In the genomic region with DNA sequence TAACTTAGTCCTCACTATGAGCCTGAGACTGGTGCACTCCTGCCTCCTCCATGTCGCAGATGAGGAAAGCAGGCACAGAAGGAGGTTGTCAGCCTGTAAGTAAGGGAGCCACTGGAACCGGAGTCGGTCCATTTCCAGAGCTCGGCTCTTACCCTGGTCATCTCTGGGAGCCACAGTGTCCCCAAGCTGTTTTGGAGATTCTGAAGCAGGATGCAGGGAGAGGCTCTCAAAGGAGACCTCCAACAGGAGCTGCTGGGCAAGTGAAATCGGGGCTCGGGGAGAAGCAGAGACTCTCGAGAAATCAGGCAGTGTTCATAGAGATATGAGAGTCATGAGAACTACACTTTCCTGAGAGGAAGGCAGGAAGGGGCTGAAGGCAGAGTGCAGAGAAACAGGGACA, we compare ENCODE assay signal across 23 cellular contexts. TPM values are rescaled to one million over a fixed set of nuclear protein-coding genes. Genes with fewer than 3 reads are reported as not detected.
DNase-seq lines count a peak whose midpoint lies in the region; ATAC-seq, FAIRE-seq and TF ChIP-seq lines count a peak whose summit lies in the region.
"Had no signal": no experiment of that assay in that cellular context is flagged by ENCODE, and none has a peak within 500 bp of the region (broad histone marks: within the 10 kb centered on the region; RNA-seq: fewer than 3 reads in every experiment).

No MANE protein-coding gene starts in this region.

- peaks cover 25% of the 10 kb centered on the region for H3K27me3 Mint-ChIP-seq in stimulated activated naive CD8-positive, alpha-beta T cell treated with anti-CD3 and anti-CD28 coated beads, Interleukin-15, amount 100 ng/mL, for 72 hours
- H3K27me3 Mint-ChIP-seq in type B pancreatic cell: peaks cover 19% of the 10 kb centered on the region

- POLR2A ChIA-PET in GM12878 (lab: Charles Lee): no interaction called here

- no peak for DNase-seq in stimulated activated naive CD8-positive, alpha-beta T cell treated with anti-CD3 and anti-CD28 coated beads, Interleukin-15, amount 100 ng/mL, for 72 hours
- DNase-seq in stimulated activated naive CD8-positive, alpha-beta T cell treated with anti-CD3 and anti-CD28 coated beads, Interleukin-15, Interleukin-2, amounts not matched to agents 100 U/mL and 50 U/mL, for 24 hours: no peak
- no peak for DNase-seq in GM12878 (ENCODE audit: low read depth, low spot score)
- peak; percentile 27 for DNase-seq in type B pancreatic cell (ENCODE audit: extremely low spot score, unreplicated experiment)
- no peak for DNase-seq in H4 (ENCODE audit: low spot score)
- DNase-seq in MV-4-11 (lab: John Stamatoyannopoulos, UW): no peak
- DNase-seq: effector CD4-positive, alpha-beta T cell; foreskin fibroblast; MG63; NCI-H146; NCI-H526 treated with DMSO at 0.1 percent for 48 hours; testis had no signal

- in situ Hi-C loops in GM12878 (cut with MboI): no loop called here

- no peak for TF ChIP-seq EP300 in GM12878 (IDR thresholded peaks at IDR 0.05; ENCODE audit: borderline replicate concordance in 1 of 2, control insufficient read depth in 1 of 2, low read depth in 2 of 2, low read length in 2 of 2)

- no peak for FAIRE-seq in GM12878 (lab: Jason Lieb, UNC)
- FAIRE-seq: H54 had no signal

- peak; percentile 3 for ATAC-seq in stimulated activated naive CD8-positive, alpha-beta T cell treated with anti-CD3 and anti-CD28 coated beads, Interleukin-15, amount 100 ng/mL, for 72 hours
- no peak for ATAC-seq in stimulated activated naive CD8-positive, alpha-beta T cell treated with anti-CD3 and anti-CD28 coated beads, Interleukin-15, Interleukin-2, amounts not matched to agents 100 U/mL and 50 U/mL, for 24 hours
- ATAC-seq in HG03432 (IDR thresholded peaks at IDR 0.05; ENCODE audit: unreplicated experiment) (peak; percentile 12), GM12878 (peak; percentile 49), GM19397 (IDR thresholded peaks at IDR 0.05; ENCODE audit: unreplicated experiment) (no peak)

- no peak overlapping the region; the same call in 1 of the 2 replicates for H2AFZ ChIP-seq in GM12878 (ENCODE audit: control insufficient read depth, low read depth, low read length)

- peak overlapping the region; percentile 10; the same call in 1 of the 2 replicates for H3K4me2 ChIP-seq in GM12878 (ENCODE audit: control insufficient read depth, insufficient read depth)
- H3K4me2 ChIP-seq: SK-N-SH had no signal

- H3K9ac ChIP-seq in GM12878 (ENCODE audit: control insufficient read depth, insufficient read depth, low read length): no peak overlapping the region
- H3K9ac ChIP-seq: SK-N-SH had no signal

- RAD21 ChIA-PET in GM12878 (lab: Charles Lee; ENCODE audit: unreplicated experiment): no interaction called here

- H3K36me3 Mint-ChIP-seq in type B pancreatic cell: no peaks in the 10 kb centered on the region
- H3K36me3 Mint-ChIP-seq: activated naive CD8-positive, alpha-beta T cell; CD14-positive monocyte had no signal

- SMC1A ChIA-PET in GM12878 (lab: Charles Lee; ENCODE audit: uncharacterized antibody, unreplicated experiment): interaction anchor here (1.0 to 2.1 kb wide), 7 partner anchors 9 to 30 kb away, joined by 3 to 7 read pairs (median 3); no protein-coding TSS in a partner anchor

- H3K9me3 ChIP-seq in GM12878 (replicated peaks; ENCODE audit: control insufficient read depth, insufficient read depth, low read length): no peaks in the 10 kb centered on the region; the same call in 2 of the 3 replicates
- H3K9me3 ChIP-seq: MG63, SK-N-SH, testis had no signal

- no peaks in the 10 kb centered on the region for H4K20me1 ChIP-seq in GM12878 (ENCODE audit: control insufficient read depth, insufficient read depth)

- BruUV-seq in GM12878 (replicated peaks; lab: Mats Ljungman, UMichigan): no TSS peak

- no peak overlapping the region for H3K4me3 ChIP-seq in GM12878
- H3K4me3 ChIP-seq: MG63, testis had no signal

- H3K27ac ChIP-seq in GM12878 (ENCODE audit: control insufficient read depth, insufficient read depth): no peak overlapping the region
- H3K27ac ChIP-seq: testis had no signal

- intact Hi-C loops in GM12878 (cut with micrococcal nuclease; ENCODE audit: unreplicated experiment): no loop called here

- TF ChIP-seq CTCF in GM12878 (IDR thresholded peaks at IDR 0.05 in 2 of 3, conservative IDR thresholded peaks at IDR 0.05 in 1 of 3; ENCODE audit: control insufficient read depth in 2 of 3, extremely low read depth in 1 of 3, insufficient read depth in 1 of 3, low read depth in 3 of 3, low read length in 3 of 3) (no peak), type B pancreatic cell (conservative IDR thresholded peaks at IDR 0.05) (no peak)

- no peaks in the 10 kb centered on the region for H3K27me3 ChIP-seq in GM12878 (replicated peaks in 1 of 2; ENCODE audit: control insufficient read depth in 2 of 2, insufficient read depth in 2 of 2, low read length in 1 of 2)
- H3K27me3 ChIP-seq: MG63, testis had no signal

- CTCF ChIA-PET in GM12878 (lab: Yijun Ruan, JAX): interaction anchor here (0.8 to 1.1 kb wide), 2 partner anchors 76 to 102 kb away, joined by 3 read pairs; no protein-coding TSS in a partner anchor

- H3K27ac Mint-ChIP-seq in stimulated activated naive CD8-positive, alpha-beta T cell treated with anti-CD3 and anti-CD28 coated beads, Interleukin-15, amount 100 ng/mL, for 72 hours: peak overlapping the region; percentile 65 to 79
- H3K27ac Mint-ChIP-seq in type B pancreatic cell: no peak overlapping the region
- H3K27ac Mint-ChIP-seq: activated naive CD8-positive, alpha-beta T cell had no signal

- no peak for TF ChIP-seq POLR2A in GM12878 (IDR thresholded peaks at IDR 0.05; ENCODE audit: low read depth, low read length)

- H3K36me3 ChIP-seq in GM12878 (ENCODE audit: control insufficient read depth in 2 of 2, insufficient read depth in 2 of 2, low read length in 1 of 2): no peaks in the 10 kb centered on the region
- H3K36me3 ChIP-seq: MG63 had no signal

- TF ChIP-seq RAD21 in GM12878 (IDR thresholded peaks at IDR 0.05; ENCODE audit: insufficient read depth, low read depth, low read length): no peak

- peak overlapping the region; percentile 26 to 70 for H3K4me3 Mint-ChIP-seq in stimulated activated naive CD8-positive, alpha-beta T cell treated with anti-CD3 and anti-CD28 coated beads, Interleukin-15, amount 100 ng/mL, for 72 hours
- no peak overlapping the region for H3K4me3 Mint-ChIP-seq in type B pancreatic cell
- H3K4me3 Mint-ChIP-seq: activated naive CD8-positive, alpha-beta T cell had no signal

- H3K79me2 ChIP-seq in GM12878 (ENCODE audit: control insufficient read depth, insufficient read depth, low read length): no peaks in the 10 kb centered on the region

- H3K9me3 Mint-ChIP-seq in stimulated activated naive CD8-positive, alpha-beta T cell treated with anti-CD3 and anti-CD28 coated beads, Interleukin-15, amount 100 ng/mL, for 72 hours: no peaks in the 10 kb centered on the region
- no peaks in the 10 kb centered on the region for H3K9me3 Mint-ChIP-seq in type B pancreatic cell

- 35% methylated on average over 7 of the region's 7 CpGs for WGBS in GM12878 (ENCODE audit: insufficient coverage, insufficient replicate concordance, low lambda C conversion rate, missing lambda C conversion rate)

- H3K4me1 ChIP-seq in GM12878 (ENCODE audit: control insufficient read depth, insufficient read depth, low read length): peaks cover 12% of the 10 kb centered on the region

- H3K4me1 Mint-ChIP-seq in stimulated activated naive CD8-positive, alpha-beta T cell treated with anti-CD3 and anti-CD28 coated beads, Interleukin-15, amount 100 ng/mL, for 72 hours: peaks cover 28% of the 10 kb centered on the region
- H3K4me1 Mint-ChIP-seq in type B pancreatic cell (ENCODE audit: unreplicated experiment): peaks cover 9% of the 10 kb centered on the region

TF ChIP-seq in GM12878, 131 proteins besides CTCF, POLR2A, EP300 and RAD21 (continues in another document):
- TF ChIP-seq ATF7 (IDR thresholded peaks at IDR 0.05; ENCODE audit: low read depth): no peak

RNA-seq across cellular contexts. Expression of gene VSTM4, which starts 39.0 kb away (rescaled TPM):
- 0.04 TPM in 1 of 2 replicates, not detected in the other for total RNA-seq in GM12878 (2013; cell fraction: nucleolus; rRNA removed)
- not detected in 2 replicates for total RNA-seq in GM12878 (2014; rRNA removed)
- total RNA-seq in GM12878 (2014; rRNA removed; fragmentation: Illumina TruSeq; extraction: Trizol): not detected in 2 replicates
- total RNA-seq in GM12878 (2021): 0.08 TPM in 1 of 2 replicates, not detected in the other
- not detected for polyA plus RNA-seq in GM12878 (2011; ENCODE audit: low read depth)
- polyA plus RNA-seq in GM12878 (2011; rRNA removed): 0.14 TPM in 2 replicates
- polyA plus RNA-seq in GM12878 (2011; cell fraction: cytosol; rRNA removed): 0.06 and 0.08 TPM in 2 replicates
- polyA plus RNA-seq in GM12878 (2011; cell fraction: nucleus; rRNA removed): 0.03 and 0.09 TPM in 2 replicates
- polyA plus RNA-seq in GM12878 (2012): not detected in 2 replicates
- 0.01 TPM in 1 of 2 replicates, not detected in the other for polyA plus RNA-seq in GM12878 (2014; fragmentation: Illumina TruSeq; extraction: Trizol)
- polyA plus RNA-seq in GM12878 (2014; fragmentation: Nextera tagmentation; extraction: Ambion mirVana): under 1 TPM in 1 of 2 experiments, not detected in 1; 0.02 TPM
- not detected in 2 replicates for polyA plus RNA-seq in GM12878 (2014; rRNA removed)
- polyA plus RNA-seq in GM12878 (2016; fragmentation: Nextera tagmentation; extraction: Ambion mirVana): not detected
- polyA minus RNA-seq in GM12878 (2011; rRNA and poly(A)+ RNA removed): 0.15 TPM in 1 of 2 replicates, not detected in the other
- not detected in 2 replicates for polyA minus RNA-seq in GM12878 (2011; cell fraction: cytosol; rRNA and poly(A)+ RNA removed)
- 0.24 and 0.57 TPM in 2 replicates for polyA minus RNA-seq in GM12878 (2011; cell fraction: nucleus; rRNA and poly(A)+ RNA removed)
- total RNA-seq in type B pancreatic cell (ENCODE audit: low replicate concordance): 0.12 and 2.6 TPM in 2 replicates
- 0.23 and 0.29 TPM in 2 replicates for total RNA-seq in H4 (2014; rRNA removed; shearing (Covaris generic))
- polyA plus RNA-seq: CD14-positive monocyte had no signal

RNA-seq across cellular contexts. Expression of gene FAM170B, which starts 57.5 kb away (rescaled TPM):
- total RNA-seq in GM12878 (2013; cell fraction: nucleolus; rRNA removed): not detected in 2 replicates
- total RNA-seq in GM12878 (2014; rRNA removed) (not detected in 2 replicates), GM12878 (2014; rRNA removed; fragmentation: Illumina TruSeq; extraction: Trizol) (not detected in 2 replicates), GM12878 (2021) (not detected in 2 replicates), type B pancreatic cell (ENCODE audit: low replicate concordance) (not detected in 2 replicates)
- not detected for polyA plus RNA-seq in GM12878 (2011; ENCODE audit: low read depth)
- polyA plus RNA-seq in GM12878 (2011; rRNA removed) (not detected in 2 replicates), GM12878 (2014; fragmentation: Illumina TruSeq; extraction: Trizol) (not detected in 2 replicates), GM12878 (2014; fragmentation: Nextera tagmentation; extraction: Ambion mirVana) (not detected), GM12878 (2014; rRNA removed) (not detected in 2 replicates), GM12878 (2016; fragmentation: Nextera tagmentation; extraction: Ambion mirVana) (not detected)
- polyA plus RNA-seq in GM12878 (2011; cell fraction: cytosol; rRNA removed): 0.10 TPM in 1 of 2 replicates, not detected in the other
- 0.15 TPM in 1 of 2 replicates, not detected in the other for polyA plus RNA-seq in GM12878 (2011; cell fraction: nucleus; rRNA removed)
- polyA plus RNA-seq in GM12878 (2012): not detected in 2 replicates
- 0.36 TPM in 1 of 2 replicates, not detected in the other for polyA minus RNA-seq in GM12878 (2011; rRNA and poly(A)+ RNA removed)
- not detected in 2 replicates for polyA minus RNA-seq in GM12878 (2011; cell fraction: cytosol; rRNA and poly(A)+ RNA removed)
- not detected in 2 replicates for polyA minus RNA-seq in GM12878 (2011; cell fraction: nucleus; rRNA and poly(A)+ RNA removed)
- total RNA-seq in H4 (2014; rRNA removed; shearing (Covaris generic)): not detected in 2 replicates
- total RNA-seq: chondrocyte, epithelial cell of proximal tubule, lower leg skin, posterior vena cava had no signal
- polyA plus RNA-seq: CD14-positive monocyte, neural cell, SK-N-SH had no signal

Comparison
In these comparisons a context has a peak if more than half of its experiments do, and no peak if none do; other contexts are left out.
1. ATAC-seq: peak in stimulated activated naive CD8-positive, alpha-beta T cell treated with anti-CD3 and anti-CD28 coated beads, Interleukin-15, amount 100 ng/mL, for 72 hours (single experiment), HG03432 (single experiment) and GM12878 (single experiment); none in stimulated activated naive CD8-positive, alpha-beta T cell treated with anti-CD3 and anti-CD28 coated beads, Interleukin-15, Interleukin-2, amounts not matched to agents 100 U/mL and 50 U/mL, for 24 hours (single experiment) and GM19397 (single experiment).